13 cellular contexts compared by ENCODE assay signal in genomic region chr2:88832256-88832991, GRCh38.
DNase-seq lines count a peak whose midpoint lies in the region; ATAC-seq, FAIRE-seq and TF ChIP-seq lines count a peak whose summit lies in the region.
"Had no signal": no experiment of that assay in that cellular context is flagged by ENCODE, and none has a peak within 500 bp of the region (broad histone marks: within the 10 kb centered on the region; RNA-seq: fewer than 3 reads in every experiment).

No MANE protein-coding gene starts in this region.

- no peak for FAIRE-seq in GM12892 (lab: Jason Lieb, UNC)
- FAIRE-seq: bronchial epithelial cell had no signal

- ATAC-seq in GM21381 (IDR thresholded peaks at IDR 0.05; ENCODE audit: unreplicated experiment) (peak; percentile 41), HG03175 (IDR thresholded peaks at IDR 0.05; ENCODE audit: unreplicated experiment) (peak; percentile 57), esophagus mucosa (peak; percentile 27)

- TF ChIP-seq POLR2A in GM12892 (IDR thresholded peaks at IDR 0.05; ENCODE audit: low read depth, low read length): peak; percentile 59; the same call in 1 of the 2 replicates

- DNase-seq in GM12892 (ENCODE audit: insufficient read length): no peak
- no peak for DNase-seq in NCI-H1436 (lab: John Stamatoyannopoulos, UW)
- DNase-seq in AML-193 (lab: John Stamatoyannopoulos, UW): no peak
- no peak for DNase-seq in iPS-NIHi7 (ENCODE audit: extremely low spot score)
- no peak for DNase-seq in NCI-H1694 treated with DMSO at 0.1 percent for 48 hours (lab: John Stamatoyannopoulos, UW)
- DNase-seq: activated CD8-positive, alpha-beta memory T cell treated with anti-CD3 and anti-CD28 coated beads, Interleukin-2, amount 50 U/mL, for 4 hours; CD4-positive, alpha-beta memory T cell; islet precursor cell; NCI-H345 had no signal
